Comparison of ENCODE assay signal across 26 cellular contexts in genomic region chr2:215479536-215480240, GRCh38. TPM values are rescaled to one million over a fixed set of nuclear protein-coding genes. Genes with fewer than 3 reads are reported as not detected.
DNase-seq lines count a peak whose midpoint lies in the region; ATAC-seq, FAIRE-seq and TF ChIP-seq lines count a peak whose summit lies in the region.
"Had no signal": no experiment of that assay in that cellular context is flagged by ENCODE, and none has a peak within 500 bp of the region (broad histone marks: within the 10 kb centered on the region; RNA-seq: fewer than 3 reads in every experiment).

No MANE protein-coding gene starts in this region.

- H4K5ac ChIP-seq in mesendoderm (ENCODE audit: low read length) = no peak overlapping the region

- H3K4me1 ChIP-seq in K562 (replicated peaks in 1 of 2; ENCODE audit: control insufficient read depth in 2 of 2, insufficient read depth in 2 of 2, low read length in 2 of 2) = no peaks in the 10 kb centered on the region
- H3K4me1 ChIP-seq in mesendoderm (ENCODE audit: control insufficient read depth, low read depth, low read length) = no peaks in the 10 kb centered on the region
- H3K4me1 ChIP-seq: left lung had no signal

- H4K8ac ChIP-seq in mesendoderm (ENCODE audit: low read depth, low read length) = no peak overlapping the region

- no peak for ATAC-seq in K562
- ATAC-seq in GM19455 (IDR thresholded peaks at IDR 0.05; ENCODE audit: unreplicated experiment) = no peak
- ATAC-seq: left lung; right cardiac atrium; stimulated activated naive CD8-positive, alpha-beta T cell treated with anti-CD3 and anti-CD28 coated beads, Interleukin-15, Interleukin-2, amounts not matched to agents 100 U/mL and 50 U/mL, for 24 hours had no signal

- no peak for TF ChIP-seq RAD21 in K562 (CRISPR knock-in tag; conservative IDR thresholded peaks at IDR 0.05 in 1 of 2, IDR thresholded peaks at IDR 0.05 in 1 of 2)

- H2BK15ac ChIP-seq in mesendoderm (replicated peaks; ENCODE audit: low read depth) = no peak overlapping the region

- H3K4me2 ChIP-seq in K562 (ENCODE audit: insufficient read depth, low read length) (no peak overlapping the region), mesendoderm (ENCODE audit: low read length) (no peak overlapping the region)

- no peaks in the 10 kb centered on the region for H3K9me3 ChIP-seq in K562 (replicated peaks; ENCODE audit: control insufficient read depth, insufficient read depth, low read depth, low read length)
- H3K9me3 ChIP-seq: left lung had no signal

- 35% methylated on average over 6 of the region's 6 CpGs for WGBS in K562 (ENCODE audit: insufficient coverage, low coverage, missing lambda C conversion rate)
- no CpG with 5 or more reads among the region's 6 CpGs for WGBS in mesendoderm (ENCODE audit: extremely low coverage, insufficient coverage, low lambda C conversion rate)

- H3K36me3 ChIP-seq in K562 (ENCODE audit: control insufficient read depth, insufficient read depth, low read length) = no peaks in the 10 kb centered on the region
- no peaks in the 10 kb centered on the region for H3K36me3 ChIP-seq in mesendoderm (ENCODE audit: control insufficient read depth, insufficient read depth, low read length)
- H3K36me3 ChIP-seq: brain microvascular endothelial cell, left lung had no signal

- POLR2A ChIA-PET in K562 (lab: Yijun Ruan, JAX) = no interaction called here

- H3K9me1 ChIP-seq in K562 (ENCODE audit: control insufficient read depth, insufficient read depth, low read length) = no peaks in the 10 kb centered on the region

- no peaks in the 10 kb centered on the region for H3K79me1 ChIP-seq in mesendoderm (ENCODE audit: low read length)

- no peak overlapping the region for H3K18ac ChIP-seq in mesendoderm (ENCODE audit: low read length)

- H3K4me3 ChIP-seq in K562 = no peak overlapping the region
- no peak overlapping the region for H3K4me3 ChIP-seq in mesendoderm (ENCODE audit: low read length)
- H3K4me3 ChIP-seq: left lung had no signal

- no peak for TF ChIP-seq CTCF in K562 (IDR thresholded peaks at IDR 0.05 in 2 of 3, conservative IDR thresholded peaks at IDR 0.05 in 1 of 3; ENCODE audit: insufficient read depth in 2 of 3, low read depth in 1 of 3, low read length in 3 of 3)

- H3K27ac ChIP-seq in K562 (ENCODE audit: extremely low read depth, low read depth, low read length) (no peak overlapping the region), mesendoderm (ENCODE audit: low read depth, low read length) (no peak overlapping the region)
- H3K27ac ChIP-seq: brain microvascular endothelial cell, epithelial cell of prostate, left lung, VCaP had no signal

- no peak for TF ChIP-seq EP300 in K562 (IDR thresholded peaks at IDR 0.05; ENCODE audit: low read length)

- no peak overlapping the region for H2AK5ac ChIP-seq in mesendoderm (ENCODE audit: low read length)

- TF ChIP-seq POLR2A in K562 (conservative IDR thresholded peaks at IDR 0.05) = no peak

- in situ Hi-C loops in K562 (cut with MboI) = no loop called here

- no peak for FAIRE-seq in K562 (lab: Jason Lieb, UNC)
- FAIRE-seq: islet of Langerhans, RCC 7860 had no signal

- DNase-seq in NCI-H2029 (lab: John Stamatoyannopoulos, UW) = peak; percentile 8
- DNase-seq in NCI-H2029 treated with DMSO at 0.1 percent for 48 hours (lab: John Stamatoyannopoulos, UW) = no peak
- DNase-seq in NCI-H1092 (lab: John Stamatoyannopoulos, UW) = peak; percentile 13
- no peak for DNase-seq in K562 (ENCODE audit: extremely low read depth in 1 of 4, low spot score in 3 of 4)
- peak; percentile 33 for DNase-seq in mesendoderm
- DNase-seq in NCI-H524 treated with DMSO at 0.1 percent for 48 hours (lab: John Stamatoyannopoulos, UW) = no peak
- DNase-seq in AG20443 (ENCODE audit: low spot score) = no peak
- DNase-seq: 8988T; activated CD4-positive, alpha-beta T cell treated with anti-CD3 and anti-CD28 coated beads for 4 hours; activated naive CD4-positive, alpha-beta T cell treated with anti-CD3 and anti-CD28 coated beads, Interleukin-2, amount 50 U/mL, for 16 hours; brain microvascular endothelial cell; Kasumi-1; left lung; mesenchymal stem cell; NCI-H1694; NCI-H2171; NCI-H526; right cardiac atrium; stimulated activated CD4-positive, alpha-beta T cell treated with anti-CD3 and anti-CD28 coated beads, Interleukin-1b, Interleukin-23, amount 100 ng/mL, for 48 hours; stimulated activated naive CD8-positive, alpha-beta T cell treated with anti-CD3 and anti-CD28 coated beads, Interleukin-15, Interleukin-2, amounts not matched to agents 100 U/mL and 50 U/mL, for 24 hours; T-helper 9 cell had no signal

- no peaks in the 10 kb centered on the region for H4K20me1 ChIP-seq in K562 (replicated peaks; ENCODE audit: control insufficient read depth, insufficient read depth, low read length)

- H3K27me3 ChIP-seq in K562 (ENCODE audit: control insufficient read depth in 2 of 2, insufficient read depth in 2 of 2, low read length in 2 of 2) (no peaks in the 10 kb centered on the region), mesendoderm (ENCODE audit: insufficient read depth, low read length, poor library complexity) (no peaks in the 10 kb centered on the region)
- H3K27me3 ChIP-seq: brain microvascular endothelial cell, left lung had no signal

- no peak overlapping the region for H2BK120ac ChIP-seq in mesendoderm (ENCODE audit: low read depth, low read length)

- no peak overlapping the region for H2BK5ac ChIP-seq in mesendoderm (ENCODE audit: low read length)

- no peak overlapping the region for H2AFZ ChIP-seq in K562 (ENCODE audit: low read depth, low read length)

- H3K9ac ChIP-seq in K562 (ENCODE audit: insufficient read depth in 1 of 2, low read depth in 2 of 2, low read length in 2 of 2) (no peak overlapping the region), mesendoderm (ENCODE audit: low read length) (no peak overlapping the region)

- intact Hi-C loops in K562 (cut with micrococcal nuclease) = no loop called here

- no peak overlapping the region for H3K23ac ChIP-seq in mesendoderm (ENCODE audit: low read length)

- no TSS peak for BruUV-seq in K562 (replicated peaks; lab: Mats Ljungman, UMichigan)

- H3K56ac ChIP-seq in mesendoderm (ENCODE audit: low read length) = no peak overlapping the region

- no peaks in the 10 kb centered on the region for H3K79me2 ChIP-seq in K562 (ENCODE audit: control insufficient read depth, insufficient read depth, low read length)
- no peaks in the 10 kb centered on the region for H3K79me2 ChIP-seq in mesendoderm (ENCODE audit: control insufficient read depth, insufficient read depth, low read length)

- peak overlapping the region; percentile 59 for H3K4ac ChIP-seq in mesendoderm (ENCODE audit: low read depth, low read length)

- CTCF ChIA-PET in K562 (lab: Yijun Ruan, JAX; ENCODE audit: low intra/inter-chr PET ratio) = no interaction called here

TF ChIP-seq in K562, 482 proteins besides CTCF, POLR2A, EP300 and RAD21 (continues in another document):
- TF ChIP-seq SREBF1 (IDR thresholded peaks at IDR 0.05; ENCODE audit: borderline replicate concordance, low read depth, low read length) (no peak), ARID3A (IDR thresholded peaks at IDR 0.05; ENCODE audit: borderline replicate concordance, low read depth, low read length) (no peak), SETDB1 (IDR thresholded peaks at IDR 0.05; ENCODE audit: low read length) (no peak), MXD1 (CRISPR knock-in tag; IDR thresholded peaks at IDR 0.05; ENCODE audit: borderline replicate concordance, poor library complexity, severe bottlenecking) (no peak)

RNA-seq across cellular contexts. Expression of gene FN1, which starts 43.8 kb away (rescaled TPM):
- total RNA-seq in K562 (2011; cell fraction: chromatin; rRNA removed; ENCODE audit: low replicate concordance) = 74.3 and 88.7 TPM in 2 replicates
- total RNA-seq in K562 (2011; cell fraction: nucleolus; rRNA removed) = 48.4 and 49.6 TPM in 2 replicates
- total RNA-seq in K562 (2011; cell fraction: nucleoplasm; rRNA removed) = 56.4 and 73.1 TPM in 2 replicates
- 9.9 and 11.8 TPM in 2 replicates for total RNA-seq in K562 (2014; rRNA removed)
- total RNA-seq in K562 (2014; rRNA removed; fragmentation: Illumina TruSeq; extraction: Trizol) = 7.9 and 8.0 TPM in 2 replicates
- total RNA-seq in K562 (2015; rRNA removed; fragmentation: Illumina TruSeq; extraction: Trizol) = 9.6 and 11.7 TPM in 2 replicates
- total RNA-seq in K562 (2021) = 18.2 and 19.1 TPM in 2 replicates
- polyA plus RNA-seq in K562 (2011; rRNA removed) = 3.6 and 15.6 TPM in 2 replicates
- 4.5 and 12.3 TPM in 2 replicates for polyA plus RNA-seq in K562 (2011; cell fraction: cytosol; rRNA removed)
- 4.1 and 23.4 TPM in 2 replicates for polyA plus RNA-seq in K562 (2011; cell fraction: nucleus; rRNA removed)
- 24.4 and 71.0 TPM in 2 replicates for polyA plus RNA-seq in K562 (2012)
- polyA plus RNA-seq in K562 (2014; fragmentation: Illumina TruSeq; extraction: Trizol) = 13.0 and 17.0 TPM in 2 replicates
- 10 to 100 TPM; 10.2 to 11.2 TPM for polyA plus RNA-seq in K562 (2014; fragmentation: Nextera tagmentation; extraction: Ambion mirVana)
- 7.4 and 11.8 TPM in 2 replicates for polyA plus RNA-seq in K562 (2014; rRNA removed)
- polyA minus RNA-seq in K562 (2011; rRNA and poly(A)+ RNA removed) = 8.7 and 31.7 TPM in 2 replicates
- polyA minus RNA-seq in K562 (2011; cell fraction: cytosol; rRNA and poly(A)+ RNA removed) = 28.9 and 42.8 TPM in 2 replicates
- polyA minus RNA-seq in K562 (2011; cell fraction: nucleus; rRNA and poly(A)+ RNA removed) = 2.9 and 8.5 TPM in 2 replicates
- 82.2 TPM for polyA plus RNA-seq in mesendoderm (2013, experiment 1 of 2)
- polyA plus RNA-seq in mesendoderm (2013, experiment 2 of 2) = 79.8 TPM

Comparison
In these comparisons a context has a peak if more than half of its experiments do, and no peak if none do; other contexts are left out.
1. DNase-seq: peak in NCI-H2029 (single experiment), NCI-H1092 (single experiment) and mesendoderm (single experiment); none in NCI-H2029 treated with DMSO at 0.1 percent for 48 hours (single experiment), K562 (0 of 4), NCI-H524 treated with DMSO at 0.1 percent for 48 hours (single experiment) and AG20443 (single experiment).